In genomic region chr14:105084741-105085571, GRCh38 we compare ENCODE assay signal across 24 cellular contexts. TPM values are rescaled to one million over a fixed set of nuclear protein-coding genes. Genes with fewer than 3 reads are reported as not detected.
A peak's percentile ranks its signal among the peaks of the same experiment; 100 is the strongest.
DNase-seq lines count a peak whose midpoint lies in the region; ATAC-seq, FAIRE-seq and TF ChIP-seq lines count a peak whose summit lies in the region.
"Had no signal": no experiment of that assay in that cellular context is flagged by ENCODE, and none has a peak within 500 bp of the region (broad histone marks: within the 10 kb centered on the region; RNA-seq: fewer than 3 reads in every experiment).

No MANE protein-coding gene starts in this region.

- no peaks in the 10 kb centered on the region for H3K36me3 ChIP-seq in H1 (ENCODE audit: control insufficient read depth in 2 of 4, insufficient read depth in 4 of 4, low read length in 3 of 4)
- H3K36me3 ChIP-seq: HAP-1 had no signal

- no peaks in the 10 kb centered on the region for H3K79me2 ChIP-seq in H1 (ENCODE audit: control insufficient read depth in 1 of 2, insufficient read depth in 2 of 2, low read length in 2 of 2)

- H3K36me3 Mint-ChIP-seq in activated naive CD8-positive, alpha-beta T cell treated with anti-CD3 and anti-CD28 coated beads, Interleukin-2, amount 50 U/mL, for 24 hours (ENCODE audit: low read depth), result no peaks in the 10 kb centered on the region
- H3K36me3 Mint-ChIP-seq: CD8-positive, alpha-beta T cell had no signal

- no peak for TF ChIP-seq EP300 in H1 (IDR thresholded peaks at IDR 0.05; ENCODE audit: borderline replicate concordance in 1 of 2, low read depth in 2 of 2, low read length in 2 of 2)

- H3K4me2 ChIP-seq in H1 (ENCODE audit: insufficient read depth in 1 of 2, low read depth in 2 of 2, low read length in 2 of 2), result no peak overlapping the region
- H3K4me2 ChIP-seq: SK-N-SH had no signal

- peak overlapping the region; percentile 68 for H4K8ac ChIP-seq in H1 (ENCODE audit: extremely low read depth, insufficient read depth, low read length)

- no peaks in the 10 kb centered on the region for H3K79me1 ChIP-seq in H1 (ENCODE audit: low read depth, low read length)

- TF ChIP-seq RAD21 in H1 (IDR thresholded peaks at IDR 0.05 in 1 of 2, conservative IDR thresholded peaks at IDR 0.05 in 1 of 2; ENCODE audit: low read depth in 2 of 2, low read length in 2 of 2), result no peak

- no peak overlapping the region for H3K56ac ChIP-seq in H1 (replicated peaks; ENCODE audit: insufficient read length, low read depth, low read length)

- no peak overlapping the region for H2BK120ac ChIP-seq in H1 (replicated peaks; ENCODE audit: low read depth, low read length)

- no peaks in the 10 kb centered on the region for H3K9me3 Mint-ChIP-seq in activated naive CD8-positive, alpha-beta T cell treated with anti-CD3 and anti-CD28 coated beads, Interleukin-2, amount 50 U/mL, for 24 hours
- H3K9me3 Mint-ChIP-seq: CD8-positive, alpha-beta T cell had no signal

- no peak overlapping the region for H2BK20ac ChIP-seq in H1 (ENCODE audit: low read length)

- H3K27me3 Mint-ChIP-seq in activated naive CD8-positive, alpha-beta T cell treated with anti-CD3 and anti-CD28 coated beads, Interleukin-2, amount 50 U/mL, for 24 hours, result peaks cover 3% of the 10 kb centered on the region

- H3K4me3 ChIP-seq in H1 (ENCODE audit: extremely low read depth in 1 of 4, insufficient read depth in 2 of 4, low read depth in 3 of 4, low read length in 4 of 4), result no peak overlapping the region
- H3K4me3 ChIP-seq: HAP-1, K562 had no signal

- H2BK12ac ChIP-seq in H1 (ENCODE audit: low read depth, low read length), result no peak overlapping the region

- H3K9me3 ChIP-seq in H1 (ENCODE audit: insufficient read depth in 2 of 2, low read depth in 1 of 2, low read length in 1 of 2), result peaks cover 0 to under 1% of the 10 kb centered on the region in 2 experiments; a peak in 1 of 4 replicates
- H3K9me3 ChIP-seq: HAP-1, SK-N-SH had no signal

- H2AFZ ChIP-seq in H1 (ENCODE audit: low read length), result no peak overlapping the region

- H3K27ac ChIP-seq in H1 (ENCODE audit: low read depth, low read length), result no peak overlapping the region

- H2AK5ac ChIP-seq in H1 (ENCODE audit: low read depth, low read length), result no peak overlapping the region

- no peak overlapping the region for H3K18ac ChIP-seq in H1 (ENCODE audit: extremely low read depth, low read length)

- FAIRE-seq in H1 (lab: Jason Lieb, UNC), result no peak
- FAIRE-seq: GM12891, K562 had no signal

- no peak for TF ChIP-seq POLR2A in H1 (IDR thresholded peaks at IDR 0.05; ENCODE audit: control extremely low read depth in 1 of 2, low read depth in 2 of 2, low read length in 2 of 2)

- H4K20me1 ChIP-seq in H1 (replicated peaks in 1 of 2; ENCODE audit: control insufficient read depth in 1 of 2, insufficient read depth in 2 of 2, low read length in 2 of 2), result peaks cover 3 to 4% of the 10 kb centered on the region in 2 experiments

- peaks cover 26% of the 10 kb centered on the region; the same call in 1 of the 2 replicates for H3K23me2 ChIP-seq in H1 (ENCODE audit: low read depth, low read length)

- H3K4me1 ChIP-seq in H1 (replicated peaks in 1 of 4; ENCODE audit: control insufficient read depth in 3 of 4, insufficient read depth in 4 of 4, low read length in 3 of 4), result peaks cover 0 to 10% (median 5%) of the 10 kb centered on the region in 4 experiments; a peak in 3 of 7 replicates

- POLR2A ChIA-PET in H1 (lab: Charles Lee; ENCODE audit: partially characterized antibody), result no interaction called here

- H4K5ac ChIP-seq in H1 (ENCODE audit: insufficient read length, low read depth, low read length), result no peak overlapping the region

- H3K4me1 Mint-ChIP-seq in activated naive CD8-positive, alpha-beta T cell treated with anti-CD3 and anti-CD28 coated beads, Interleukin-2, amount 50 U/mL, for 24 hours, result peaks cover 22% of the 10 kb centered on the region

- CTCF ChIA-PET in H1 (lab: Charles Lee; ENCODE audit: partially characterized antibody), result interaction anchor here (1.1 to 4.6 kb wide), 8 partner anchors 9 to 115 kb away, joined by 3 to 25 read pairs (median 4); partner anchors contain the start of gene JAG2

- no peak overlapping the region for H3K4ac ChIP-seq in H1 (replicated peaks; ENCODE audit: insufficient read length, low read depth, low read length)

- H3K9ac ChIP-seq in H1 (replicated peaks in 1 of 4; ENCODE audit: extremely low read depth in 1 of 4, low read depth in 3 of 4, low read length in 3 of 4), result no peak overlapping the region
- H3K9ac ChIP-seq: SK-N-SH had no signal

- H3K27me3 ChIP-seq in H1 (replicated peaks in 1 of 4; ENCODE audit: control insufficient read depth in 3 of 4, extremely low read depth in 1 of 4, insufficient read depth in 3 of 4, low read length in 3 of 4), result peaks cover 12 to 44% (median 34%) of the 10 kb centered on the region in 4 experiments

- H3K14ac ChIP-seq in H1 (ENCODE audit: insufficient read length), result no peak overlapping the region

- H3K23ac ChIP-seq in H1 (ENCODE audit: insufficient read length), result no peak overlapping the region

- H4K91ac ChIP-seq in H1 (replicated peaks; ENCODE audit: insufficient read length, low read length), result no peak overlapping the region

- TF ChIP-seq CTCF in H1 (IDR thresholded peaks at IDR 0.05; ENCODE audit: control extremely low read depth in 1 of 3, insufficient read depth in 1 of 3, low read depth in 1 of 3, low read length in 3 of 3), result no peak

- H2BK5ac ChIP-seq in H1 (ENCODE audit: low read depth, low read length), result no peak overlapping the region

- H2BK15ac ChIP-seq in H1 (ENCODE audit: low read length), result no peak overlapping the region

- DNase-seq in cardiac septum (ENCODE audit: low spot score) (peak; percentile 66), left ventricle myocardium superior (no peak), H1 (ENCODE audit: low read depth in 1 of 2, low spot score in 2 of 2) (no peak), posterior vena cava (ENCODE audit: low spot score) (peak; percentile 76), hepatic stellate cell (ENCODE audit: low spot score) (no peak)
- DNase-seq in activated naive CD8-positive, alpha-beta T cell treated with anti-CD3 and anti-CD28 coated beads, Interleukin-2, amount 50 U/mL, for 24 hours, result no peak
- DNase-seq: Calu3; CD8-positive, alpha-beta T cell; DMS53; EL; NCI-H1105 treated with DMSO at 0.1 percent for 48 hours; NCI-H1694; NCI-H2081 treated with DMSO at 0.1 percent for 48 hours; NCI-H510A; NCI-H748 treated with DMSO at 0.1 percent for 48 hours; NK-92 treated with Interleukin-12 subunit alpha and Interleukin-12 subunit beta, amount 100 ng/mL, for 24 hours; SHP77 treated with DMSO at 0.1 percent for 48 hours had no signal

- 86% methylated on average over 14 of the region's 14 CpGs; no CpG with 5 or more reads in 1 of the 2 experiments for WGBS in H1 (ENCODE audit: extremely low coverage in 1 of 2, insufficient coverage in 1 of 2, insufficient read length in 1 of 2, insufficient replicate concordance in 2 of 2, low coverage in 1 of 2, low lambda C conversion rate in 2 of 2, missing lambda C conversion rate in 1 of 2), 2 experiments

- intact Hi-C loops in cardiac septum (cut with DNase I) (no loop called here), left ventricle myocardium superior (cut with micrococcal nuclease) (no loop called here), posterior vena cava (cut with DNase I) (loop anchor here in 1 of 2 donors (10.0 kb wide), 1 partner anchor 390 kb away; the partner anchor contains the start of gene CRIP2)

- ATAC-seq in left ventricle myocardium superior, result no peak
- no peak for ATAC-seq in HG03457 (IDR thresholded peaks at IDR 0.05; ENCODE audit: unreplicated experiment)
- ATAC-seq in GM21390 (IDR thresholded peaks at IDR 0.05; ENCODE audit: unreplicated experiment), result no peak
- no peak for ATAC-seq in activated naive CD8-positive, alpha-beta T cell treated with anti-CD3 and anti-CD28 coated beads, Interleukin-2, amount 50 U/mL, for 24 hours
- ATAC-seq: CD8-positive, alpha-beta T cell; K562 had no signal

- H3K4me3 Mint-ChIP-seq in activated naive CD8-positive, alpha-beta T cell treated with anti-CD3 and anti-CD28 coated beads, Interleukin-2, amount 50 U/mL, for 24 hours, result no peak overlapping the region
- H3K4me3 Mint-ChIP-seq: CD8-positive, alpha-beta T cell had no signal

- no peak overlapping the region for H3K27ac Mint-ChIP-seq in activated naive CD8-positive, alpha-beta T cell treated with anti-CD3 and anti-CD28 coated beads, Interleukin-2, amount 50 U/mL, for 24 hours

TF ChIP-seq in H1, 55 proteins besides CTCF, POLR2A, EP300 and RAD21:
- TF ChIP-seq JUN (IDR thresholded peaks at IDR 0.05; ENCODE audit: low read depth, low read length) (no peak), SIRT6 (IDR thresholded peaks at IDR 0.05; ENCODE audit: low read length) (no peak)

RNA-seq across cellular contexts. Expression of gene GPR132, which starts 19.7 kb away (rescaled TPM):
- total RNA-seq in cardiac septum (0.73 TPM), left ventricle myocardium superior (1.3 TPM), posterior vena cava (1 to 10 TPM; 1.8 to 3.1 TPM)
- not detected in 2 replicates for total RNA-seq in H1 (2021; fragmentation: NEBNext Ultra II Directional; extraction: Animal tissue kit (Norgen Biotek cat#: 25700))
- 0.11 and 0.28 TPM in 2 replicates for polyA plus RNA-seq in H1 (2011; rRNA removed)
- 0.26 TPM for polyA plus RNA-seq in H1 (2011; cell fraction: cytosol; rRNA removed)
- 0.54 TPM for polyA plus RNA-seq in H1 (2011; cell fraction: nucleus; rRNA removed)
- polyA plus RNA-seq in H1 (2012, experiment 1 of 2), result 0.09 to 0.15 TPM (median 0.15 TPM) in 3 of 4 replicates, not detected in the other
- 0.21 TPM for polyA plus RNA-seq in H1 (2012, experiment 2 of 2)
- polyA plus RNA-seq in H1 (2013, experiment 1 of 2), result not detected
- 0.04 TPM for polyA plus RNA-seq in H1 (2013, experiment 2 of 2)
- polyA minus RNA-seq in H1 (2011; rRNA and poly(A)+ RNA removed), result 0.16 TPM in 1 of 2 replicates, not detected in the other
- not detected for polyA minus RNA-seq in H1 (2011; cell fraction: cytosol; rRNA and poly(A)+ RNA removed)
- not detected for polyA minus RNA-seq in H1 (2011; cell fraction: nucleus; rRNA and poly(A)+ RNA removed)
- total RNA-seq: A172 had no signal
- polyA plus RNA-seq: SK-N-SH had no signal

Comparison
In these comparisons a context has a peak if more than half of its experiments do, and no peak if none do; other contexts are left out.
1. DNase-seq: peak in cardiac septum (single experiment) and posterior vena cava (single experiment); none in left ventricle myocardium superior (single experiment), H1 (0 of 2), hepatic stellate cell (single experiment) and activated naive CD8-positive, alpha-beta T cell treated with anti-CD3 and anti-CD28 coated beads, Interleukin-2, amount 50 U/mL, for 24 hours (single experiment).